ENCODE assay signal across 9 cellular contexts in the genomic region with DNA sequence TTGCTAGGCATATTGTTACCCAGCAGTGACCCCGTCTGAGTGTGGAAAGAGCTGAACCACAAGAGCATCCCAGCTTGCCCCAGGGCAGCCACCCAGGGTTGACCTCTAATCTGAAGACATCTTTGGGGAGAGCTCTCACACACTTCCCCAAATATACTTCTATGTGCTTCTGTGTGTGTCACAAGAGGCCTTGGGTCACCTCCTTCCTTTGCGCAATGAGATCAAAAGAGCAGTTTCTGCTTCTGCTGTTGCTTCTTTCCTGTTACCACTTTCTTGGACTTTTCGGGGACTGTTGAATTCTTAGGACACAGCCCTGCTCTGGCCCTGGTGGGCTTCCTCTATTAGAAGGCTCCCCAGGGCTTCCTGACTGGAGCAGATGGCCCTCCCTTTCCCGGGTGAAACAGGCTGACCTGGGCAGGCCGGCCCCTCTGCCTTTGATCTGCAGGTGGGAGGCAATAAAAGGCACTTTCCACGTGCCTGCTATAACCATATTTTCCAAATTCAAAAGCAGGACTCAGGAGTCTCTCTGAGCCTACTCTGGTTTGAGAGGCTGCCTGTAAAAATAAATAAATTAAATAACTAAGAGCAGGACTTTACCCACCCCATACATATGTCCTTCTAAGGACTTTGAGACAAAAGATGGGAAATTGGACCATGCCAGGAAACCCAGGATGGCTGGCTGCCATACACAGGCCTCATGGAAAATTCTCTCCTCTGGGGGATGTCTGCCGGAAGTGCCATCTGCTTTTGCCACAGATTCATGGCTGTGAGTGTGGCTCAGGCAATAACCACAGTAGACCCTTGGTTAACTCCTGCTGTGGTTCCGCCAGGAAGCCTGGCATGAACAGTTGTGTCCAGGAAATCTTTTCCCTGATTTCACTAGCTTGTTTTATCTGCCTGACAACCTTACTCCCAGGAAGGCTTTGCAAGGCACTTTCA. TPM values are rescaled to one million over a fixed set of nuclear protein-coding genes. Genes with fewer than 3 reads are reported as not detected.
DNase-seq lines count a peak whose midpoint lies in the region; ATAC-seq and TF ChIP-seq lines count a peak whose summit lies in the region.
"Had no signal": no experiment of that assay in that cellular context is flagged by ENCODE, and none has a peak within 500 bp of the region (broad histone marks: within the 10 kb centered on the region; RNA-seq: fewer than 3 reads in every experiment).

No MANE protein-coding gene starts in this region.

- H3K4me1 Mint-ChIP-seq in T-helper 1 cell treated with Interleukin-12 subunit alpha and Interleukin-12 subunit beta and Interleukin-4 antibody, amounts not matched to agents 30 μg/mL and 1 μg/mL, for 36 hours (ENCODE audit: low read depth), result peaks cover 42% of the 10 kb centered on the region

- WGBS in heart right ventricle, 2 donors, result 64 to 69% methylated on average over 8 of the region's 8 CpGs

- peak overlapping the region in 9 of 10 donors; percentile 17 to 91 (median 58) for H3K27ac ChIP-seq in heart right ventricle

- H3K27me3 Mint-ChIP-seq in T-helper 1 cell treated with Interleukin-12 subunit alpha and Interleukin-12 subunit beta and Interleukin-4 antibody, amounts not matched to agents 30 μg/mL and 1 μg/mL, for 36 hours (ENCODE audit: low read depth), result peaks cover 4% of the 10 kb centered on the region

- DNase-seq in NCI-H2171 treated with DMSO at 0.1 percent for 48 hours (lab: John Stamatoyannopoulos, UW) (peak; percentile 54), NCI-H2171 (lab: John Stamatoyannopoulos, UW) (no peak), heart right ventricle (peak; percentile 33), NCI-H2196 (lab: John Stamatoyannopoulos, UW; ENCODE audit: unreplicated experiment) (no peak), cortex of kidney (lab: John Stamatoyannopoulos, UW) (no peak)
- peak; percentile 28 for DNase-seq in stimulated activated naive CD8-positive, alpha-beta T cell treated with anti-CD3 and anti-CD28 coated beads, Interleukin-15, Interleukin-2, amounts not matched to agents 100 U/mL and 50 U/mL, for 24 hours
- DNase-seq: IMR-90 had no signal

- intact Hi-C loops in heart right ventricle (cut with DNase I), result loop anchor here in 9 of 10 donors (1.0 to 10.0 kb wide), 8 partner anchors 29 to 203 kb away; a partner anchor contains a TSS

- peaks cover 5 to 45% (median 33%) of the 10 kb centered on the region in 9 donors for H3K4me1 ChIP-seq in heart right ventricle

- peaks cover 10% of the 10 kb centered on the region for H3K36me3 Mint-ChIP-seq in T-helper 1 cell treated with Interleukin-12 subunit alpha and Interleukin-12 subunit beta and Interleukin-4 antibody, amounts not matched to agents 30 μg/mL and 1 μg/mL, for 36 hours (ENCODE audit: low read depth)

- ATAC-seq in heart right ventricle (peak; percentile 52 to 81 (median 65)), GM21737 (IDR thresholded peaks at IDR 0.05; ENCODE audit: unreplicated experiment) (no peak)
- peak; percentile 21 for ATAC-seq in stimulated activated naive CD8-positive, alpha-beta T cell treated with anti-CD3 and anti-CD28 coated beads, Interleukin-15, Interleukin-2, amounts not matched to agents 100 U/mL and 50 U/mL, for 24 hours

- peak overlapping the region; percentile 37 for H3K27ac Mint-ChIP-seq in T-helper 1 cell treated with Interleukin-12 subunit alpha and Interleukin-12 subunit beta and Interleukin-4 antibody, amounts not matched to agents 30 μg/mL and 1 μg/mL, for 36 hours

- H3K27me3 ChIP-seq in heart right ventricle, result no peaks in the 10 kb centered on the region

- H3K9me3 Mint-ChIP-seq in T-helper 1 cell treated with Interleukin-12 subunit alpha and Interleukin-12 subunit beta and Interleukin-4 antibody, amounts not matched to agents 30 μg/mL and 1 μg/mL, for 36 hours, result peaks cover 4% of the 10 kb centered on the region

- H3K4me3 ChIP-seq in heart right ventricle, result no peak overlapping the region

- peaks cover 0 to 3% (median 0%) of the 10 kb centered on the region in 11 donors for H3K9me3 ChIP-seq in heart right ventricle

- TF ChIP-seq CTCF in heart right ventricle (IDR thresholded peaks at IDR 0.05), result no peak

- no peaks in the 10 kb centered on the region for H3K36me3 ChIP-seq in heart right ventricle

- peak overlapping the region; percentile 68 for H3K4me3 Mint-ChIP-seq in T-helper 1 cell treated with Interleukin-12 subunit alpha and Interleukin-12 subunit beta and Interleukin-4 antibody, amounts not matched to agents 30 μg/mL and 1 μg/mL, for 36 hours

RNA-seq across cellular contexts. Expression of a gene that starts 28.3 kb away (rescaled TPM):
- 10 to 100 TPM; 27.9 to 50.2 (median 39.7) TPM for total RNA-seq in heart right ventricle
- polyA plus RNA-seq in heart right ventricle, result 10 to 100 TPM in 1 of 2 donors, 1 to 10 TPM in 1; 9.0 to 13.5 TPM
- total RNA-seq: IMR-90 had no signal

RNA-seq across cellular contexts. Expression of a gene that starts 48.1 kb away (rescaled TPM):
- total RNA-seq in heart right ventricle, result 100 to 1,000 TPM in 1 of 10 donors, 10 to 100 TPM in 9; 56.9 to 113 (median 76.7) TPM
- 10 to 100 TPM; 30.5 to 35.2 TPM for polyA plus RNA-seq in heart right ventricle

Comparison
In these comparisons a context has a peak if more than half of its experiments do, and no peak if none do; other contexts are left out.
1. DNase-seq: peak in NCI-H2171 treated with DMSO at 0.1 percent for 48 hours (single experiment), heart right ventricle (2 of 2) and stimulated activated naive CD8-positive, alpha-beta T cell treated with anti-CD3 and anti-CD28 coated beads, Interleukin-15, Interleukin-2, amounts not matched to agents 100 U/mL and 50 U/mL, for 24 hours (single experiment); none in NCI-H2171 (single experiment), NCI-H2196 (single experiment) and cortex of kidney (single experiment).